1 cellular context compared by ENCODE assay signal in the genomic region with DNA sequence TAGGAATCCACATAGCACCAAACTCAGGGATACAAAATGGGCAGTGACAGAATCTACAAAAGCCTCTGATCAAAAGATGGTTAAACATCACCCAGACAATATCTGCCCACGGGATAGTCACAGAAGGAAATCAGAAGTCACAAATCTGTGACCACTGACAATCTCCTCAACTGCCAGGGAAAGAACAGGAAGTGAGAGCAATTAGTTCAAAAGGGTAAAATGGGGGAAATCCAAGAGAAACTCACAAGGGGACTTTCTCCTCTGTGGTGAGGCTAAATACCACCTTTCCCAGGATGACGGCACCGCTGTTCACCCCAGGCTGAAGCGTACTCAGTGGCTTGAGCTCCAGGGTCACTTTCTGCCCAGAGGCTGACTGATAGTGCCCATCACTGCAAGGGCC.
TF ChIP-seq lines count a peak whose summit lies in the region.

No MANE protein-coding gene starts in this region.

TF ChIP-seq in GM12878, 131 proteins besides CTCF, POLR2A, EP300 and RAD21 (continues in another document):
- TF ChIP-seq, protein P1, sequence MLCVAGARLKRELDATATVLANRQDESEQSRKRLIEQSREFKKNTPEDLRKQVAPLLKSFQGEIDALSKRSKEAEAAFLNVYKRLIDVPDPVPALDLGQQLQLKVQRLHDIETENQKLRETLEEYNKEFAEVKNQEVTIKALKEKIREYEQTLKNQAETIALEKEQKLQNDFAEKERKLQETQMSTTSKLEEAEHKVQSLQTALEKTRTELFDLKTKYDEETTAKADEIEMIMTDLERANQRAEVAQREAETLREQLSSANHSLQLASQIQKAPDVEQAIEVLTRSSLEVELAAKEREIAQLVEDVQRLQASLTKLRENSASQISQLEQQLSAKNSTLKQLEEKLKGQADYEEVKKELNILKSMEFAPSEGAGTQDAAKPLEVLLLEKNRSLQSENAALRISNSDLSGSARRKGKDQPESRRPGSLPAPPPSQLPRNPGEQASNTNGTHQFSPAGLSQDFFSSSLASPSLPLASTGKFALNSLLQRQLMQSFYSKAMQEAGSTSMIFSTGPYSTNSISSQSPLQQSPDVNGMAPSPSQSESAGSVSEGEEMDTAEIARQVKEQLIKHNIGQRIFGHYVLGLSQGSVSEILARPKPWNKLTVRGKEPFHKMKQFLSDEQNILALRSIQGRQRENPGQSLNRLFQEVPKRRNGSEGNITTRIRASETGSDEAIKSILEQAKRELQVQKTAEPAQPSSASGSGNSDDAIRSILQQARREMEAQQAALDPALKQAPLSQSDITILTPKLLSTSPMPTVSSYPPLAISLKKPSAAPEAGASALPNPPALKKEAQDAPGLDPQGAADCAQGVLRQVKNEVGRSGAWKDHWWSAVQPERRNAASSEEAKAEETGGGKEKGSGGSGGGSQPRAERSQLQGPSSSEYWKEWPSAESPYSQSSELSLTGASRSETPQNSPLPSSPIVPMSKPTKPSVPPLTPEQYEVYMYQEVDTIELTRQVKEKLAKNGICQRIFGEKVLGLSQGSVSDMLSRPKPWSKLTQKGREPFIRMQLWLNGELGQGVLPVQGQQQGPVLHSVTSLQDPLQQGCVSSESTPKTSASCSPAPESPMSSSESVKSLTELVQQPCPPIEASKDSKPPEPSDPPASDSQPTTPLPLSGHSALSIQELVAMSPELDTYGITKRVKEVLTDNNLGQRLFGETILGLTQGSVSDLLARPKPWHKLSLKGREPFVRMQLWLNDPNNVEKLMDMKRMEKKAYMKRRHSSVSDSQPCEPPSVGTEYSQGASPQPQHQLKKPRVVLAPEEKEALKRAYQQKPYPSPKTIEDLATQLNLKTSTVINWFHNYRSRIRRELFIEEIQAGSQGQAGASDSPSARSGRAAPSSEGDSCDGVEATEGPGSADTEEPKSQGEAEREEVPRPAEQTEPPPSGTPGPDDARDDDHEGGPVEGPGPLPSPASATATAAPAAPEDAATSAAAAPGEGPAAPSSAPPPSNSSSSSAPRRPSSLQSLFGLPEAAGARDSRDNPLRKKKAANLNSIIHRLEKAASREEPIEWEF (IDR thresholded peaks at IDR 0.05; ENCODE audit: insufficient replicate concordance, low read depth, low read length) = peak; percentile 34
- TF ChIP-seq, protein P2, sequence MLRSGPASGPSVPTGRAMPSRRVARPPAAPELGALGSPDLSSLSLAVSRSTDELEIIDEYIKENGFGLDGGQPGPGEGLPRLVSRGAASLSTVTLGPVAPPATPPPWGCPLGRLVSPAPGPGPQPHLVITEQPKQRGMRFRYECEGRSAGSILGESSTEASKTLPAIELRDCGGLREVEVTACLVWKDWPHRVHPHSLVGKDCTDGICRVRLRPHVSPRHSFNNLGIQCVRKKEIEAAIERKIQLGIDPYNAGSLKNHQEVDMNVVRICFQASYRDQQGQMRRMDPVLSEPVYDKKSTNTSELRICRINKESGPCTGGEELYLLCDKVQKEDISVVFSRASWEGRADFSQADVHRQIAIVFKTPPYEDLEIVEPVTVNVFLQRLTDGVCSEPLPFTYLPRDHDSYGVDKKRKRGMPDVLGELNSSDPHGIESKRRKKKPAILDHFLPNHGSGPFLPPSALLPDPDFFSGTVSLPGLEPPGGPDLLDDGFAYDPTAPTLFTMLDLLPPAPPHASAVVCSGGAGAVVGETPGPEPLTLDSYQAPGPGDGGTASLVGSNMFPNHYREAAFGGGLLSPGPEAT (IDR thresholded peaks at IDR 0.05; ENCODE audit: low read depth) = peak; percentile 95
- TF ChIP-seq YY1 (IDR thresholded peaks at IDR 0.05; ENCODE audit: low read depth, low read length) = no peak
- peak; percentile 83 for TF ChIP-seq NFIC (IDR thresholded peaks at IDR 0.05; ENCODE audit: low read depth, low read length)
- TF ChIP-seq CREB1 (IDR thresholded peaks at IDR 0.05; ENCODE audit: low read depth) = peak; percentile 43; the same call in 1 of the 2 replicates
- TF ChIP-seq, protein P3, sequence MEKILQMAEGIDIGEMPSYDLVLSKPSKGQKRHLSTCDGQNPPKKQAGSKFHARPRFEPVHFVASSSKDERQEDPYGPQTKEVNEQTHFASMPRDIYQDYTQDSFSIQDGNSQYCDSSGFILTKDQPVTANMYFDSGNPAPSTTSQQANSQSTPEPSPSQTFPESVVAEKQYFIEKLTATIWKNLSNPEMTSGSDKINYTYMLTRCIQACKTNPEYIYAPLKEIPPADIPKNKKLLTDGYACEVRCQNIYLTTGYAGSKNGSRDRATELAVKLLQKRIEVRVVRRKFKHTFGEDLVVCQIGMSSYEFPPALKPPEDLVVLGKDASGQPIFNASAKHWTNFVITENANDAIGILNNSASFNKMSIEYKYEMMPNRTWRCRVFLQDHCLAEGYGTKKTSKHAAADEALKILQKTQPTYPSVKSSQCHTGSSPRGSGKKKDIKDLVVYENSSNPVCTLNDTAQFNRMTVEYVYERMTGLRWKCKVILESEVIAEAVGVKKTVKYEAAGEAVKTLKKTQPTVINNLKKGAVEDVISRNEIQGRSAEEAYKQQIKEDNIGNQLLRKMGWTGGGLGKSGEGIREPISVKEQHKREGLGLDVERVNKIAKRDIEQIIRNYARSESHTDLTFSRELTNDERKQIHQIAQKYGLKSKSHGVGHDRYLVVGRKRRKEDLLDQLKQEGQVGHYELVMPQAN (conservative IDR thresholded peaks at IDR 0.05) = no peak
- TF ChIP-seq BCL11A (IDR thresholded peaks at IDR 0.05; ENCODE audit: low read depth, low read length) = peak; percentile 93
- TF ChIP-seq SP1 (IDR thresholded peaks at IDR 0.05; ENCODE audit: low read depth, low read length) = peak; percentile 17
- TF ChIP-seq TAF1 (IDR thresholded peaks at IDR 0.05; ENCODE audit: borderline replicate concordance, low read depth, low read length) = no peak
- TF ChIP-seq ZBED1 (IDR thresholded peaks at IDR 0.05; ENCODE audit: borderline replicate concordance) = peak; percentile 59; the same call in 1 of the 2 replicates
- TF ChIP-seq ATF7 (IDR thresholded peaks at IDR 0.05; ENCODE audit: low read depth) = peak; percentile 88
- no peak for TF ChIP-seq SUZ12 (IDR thresholded peaks at IDR 0.05; ENCODE audit: unreplicated experiment)
- peak; percentile 93 for TF ChIP-seq DPF2 (IDR thresholded peaks at IDR 0.05)
- TF ChIP-seq, protein P4, sequence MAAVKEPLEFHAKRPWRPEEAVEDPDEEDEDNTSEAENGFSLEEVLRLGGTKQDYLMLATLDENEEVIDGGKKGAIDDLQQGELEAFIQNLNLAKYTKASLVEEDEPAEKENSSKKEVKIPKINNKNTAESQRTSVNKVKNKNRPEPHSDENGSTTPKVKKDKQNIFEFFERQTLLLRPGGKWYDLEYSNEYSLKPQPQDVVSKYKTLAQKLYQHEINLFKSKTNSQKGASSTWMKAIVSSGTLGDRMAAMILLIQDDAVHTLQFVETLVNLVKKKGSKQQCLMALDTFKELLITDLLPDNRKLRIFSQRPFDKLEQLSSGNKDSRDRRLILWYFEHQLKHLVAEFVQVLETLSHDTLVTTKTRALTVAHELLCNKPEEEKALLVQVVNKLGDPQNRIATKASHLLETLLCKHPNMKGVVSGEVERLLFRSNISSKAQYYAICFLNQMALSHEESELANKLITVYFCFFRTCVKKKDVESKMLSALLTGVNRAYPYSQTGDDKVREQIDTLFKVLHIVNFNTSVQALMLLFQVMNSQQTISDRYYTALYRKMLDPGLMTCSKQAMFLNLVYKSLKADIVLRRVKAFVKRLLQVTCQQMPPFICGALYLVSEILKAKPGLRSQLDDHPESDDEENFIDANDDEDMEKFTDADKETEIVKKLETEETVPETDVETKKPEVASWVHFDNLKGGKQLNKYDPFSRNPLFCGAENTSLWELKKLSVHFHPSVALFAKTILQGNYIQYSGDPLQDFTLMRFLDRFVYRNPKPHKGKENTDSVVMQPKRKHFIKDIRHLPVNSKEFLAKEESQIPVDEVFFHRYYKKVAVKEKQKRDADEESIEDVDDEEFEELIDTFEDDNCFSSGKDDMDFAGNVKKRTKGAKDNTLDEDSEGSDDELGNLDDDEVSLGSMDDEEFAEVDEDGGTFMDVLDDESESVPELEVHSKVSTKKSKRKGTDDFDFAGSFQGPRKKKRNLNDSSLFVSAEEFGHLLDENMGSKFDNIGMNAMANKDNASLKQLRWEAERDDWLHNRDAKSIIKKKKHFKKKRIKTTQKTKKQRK (IDR thresholded peaks at IDR 0.05; ENCODE audit: low read depth, low read length) = no peak
- no peak for TF ChIP-seq NR2C1 (IDR thresholded peaks at IDR 0.05)
- peak; percentile 70 for TF ChIP-seq CBFB (IDR thresholded peaks at IDR 0.05; ENCODE audit: low read depth)
- TF ChIP-seq MEF2A (IDR thresholded peaks at IDR 0.05; ENCODE audit: insufficient read depth, low read depth, low read length) = 0 out of 2 replicates have a peak, but pooled peaks have one; percentile 21
- TF ChIP-seq ETV6 (conservative IDR thresholded peaks at IDR 0.05 in 1 of 2, IDR thresholded peaks at IDR 0.05 in 1 of 2; ENCODE audit: borderline replicate concordance in 1 of 2, low read depth in 1 of 2) = peak in 1 of 2 experiments; percentile 76; a peak in 1 of 4 replicates
- TF ChIP-seq, protein P5, sequence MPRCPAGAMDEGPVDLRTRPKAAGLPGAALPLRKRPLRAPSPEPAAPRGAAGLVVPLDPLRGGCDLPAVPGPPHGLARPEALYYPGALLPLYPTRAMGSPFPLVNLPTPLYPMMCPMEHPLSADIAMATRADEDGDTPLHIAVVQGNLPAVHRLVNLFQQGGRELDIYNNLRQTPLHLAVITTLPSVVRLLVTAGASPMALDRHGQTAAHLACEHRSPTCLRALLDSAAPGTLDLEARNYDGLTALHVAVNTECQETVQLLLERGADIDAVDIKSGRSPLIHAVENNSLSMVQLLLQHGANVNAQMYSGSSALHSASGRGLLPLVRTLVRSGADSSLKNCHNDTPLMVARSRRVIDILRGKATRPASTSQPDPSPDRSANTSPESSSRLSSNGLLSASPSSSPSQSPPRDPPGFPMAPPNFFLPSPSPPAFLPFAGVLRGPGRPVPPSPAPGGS (IDR thresholded peaks at IDR 0.05; ENCODE audit: borderline replicate concordance, insufficient read depth, low read depth, low read length, poor library complexity, severe bottlenecking) = peak; percentile 75
- TF ChIP-seq IRF4 (IDR thresholded peaks at IDR 0.05; ENCODE audit: low read depth, low read length) = peak; percentile 77
- TF ChIP-seq, protein P6, sequence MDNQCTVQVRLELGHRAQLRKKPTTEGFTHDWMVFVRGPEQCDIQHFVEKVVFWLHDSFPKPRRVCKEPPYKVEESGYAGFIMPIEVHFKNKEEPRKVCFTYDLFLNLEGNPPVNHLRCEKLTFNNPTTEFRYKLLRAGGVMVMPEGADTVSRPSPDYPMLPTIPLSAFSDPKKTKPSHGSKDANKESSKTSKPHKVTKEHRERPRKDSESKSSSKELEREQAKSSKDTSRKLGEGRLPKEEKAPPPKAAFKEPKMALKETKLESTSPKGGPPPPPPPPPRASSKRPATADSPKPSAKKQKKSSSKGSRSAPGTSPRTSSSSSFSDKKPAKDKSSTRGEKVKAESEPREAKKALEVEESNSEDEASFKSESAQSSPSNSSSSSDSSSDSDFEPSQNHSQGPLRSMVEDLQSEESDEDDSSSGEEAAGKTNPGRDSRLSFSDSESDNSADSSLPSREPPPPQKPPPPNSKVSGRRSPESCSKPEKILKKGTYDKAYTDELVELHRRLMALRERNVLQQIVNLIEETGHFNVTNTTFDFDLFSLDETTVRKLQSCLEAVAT (IDR thresholded peaks at IDR 0.05) = 0 out of 2 replicates have a peak, but pooled peaks have one; percentile 54
- TF ChIP-seq, protein P7, sequence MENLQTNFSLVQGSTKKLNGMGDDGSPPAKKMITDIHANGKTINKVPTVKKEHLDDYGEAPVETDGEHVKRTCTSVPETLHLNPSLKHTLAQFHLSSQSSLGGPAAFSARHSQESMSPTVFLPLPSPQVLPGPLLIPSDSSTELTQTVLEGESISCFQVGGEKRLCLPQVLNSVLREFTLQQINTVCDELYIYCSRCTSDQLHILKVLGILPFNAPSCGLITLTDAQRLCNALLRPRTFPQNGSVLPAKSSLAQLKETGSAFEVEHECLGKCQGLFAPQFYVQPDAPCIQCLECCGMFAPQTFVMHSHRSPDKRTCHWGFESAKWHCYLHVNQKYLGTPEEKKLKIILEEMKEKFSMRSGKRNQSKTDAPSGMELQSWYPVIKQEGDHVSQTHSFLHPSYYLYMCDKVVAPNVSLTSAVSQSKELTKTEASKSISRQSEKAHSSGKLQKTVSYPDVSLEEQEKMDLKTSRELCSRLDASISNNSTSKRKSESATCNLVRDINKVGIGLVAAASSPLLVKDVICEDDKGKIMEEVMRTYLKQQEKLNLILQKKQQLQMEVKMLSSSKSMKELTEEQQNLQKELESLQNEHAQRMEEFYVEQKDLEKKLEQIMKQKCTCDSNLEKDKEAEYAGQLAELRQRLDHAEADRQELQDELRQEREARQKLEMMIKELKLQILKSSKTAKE (IDR thresholded peaks at IDR 0.05; ENCODE audit: low read depth, poor library complexity, severe bottlenecking) = peak; percentile 54
- TF ChIP-seq STAT3 (IDR thresholded peaks at IDR 0.05; ENCODE audit: low read depth, low read length) = 0 out of 2 replicates have a peak, but pooled peaks have one; percentile 19
- TF ChIP-seq RELA (IDR thresholded peaks at IDR 0.05; ENCODE audit: borderline replicate concordance, partially characterized antibody) = peak; percentile 96
- peak; percentile 53 for TF ChIP-seq MEF2B (IDR thresholded peaks at IDR 0.05; ENCODE audit: partially characterized antibody, poor library complexity, severe bottlenecking)
- TF ChIP-seq, protein P8, sequence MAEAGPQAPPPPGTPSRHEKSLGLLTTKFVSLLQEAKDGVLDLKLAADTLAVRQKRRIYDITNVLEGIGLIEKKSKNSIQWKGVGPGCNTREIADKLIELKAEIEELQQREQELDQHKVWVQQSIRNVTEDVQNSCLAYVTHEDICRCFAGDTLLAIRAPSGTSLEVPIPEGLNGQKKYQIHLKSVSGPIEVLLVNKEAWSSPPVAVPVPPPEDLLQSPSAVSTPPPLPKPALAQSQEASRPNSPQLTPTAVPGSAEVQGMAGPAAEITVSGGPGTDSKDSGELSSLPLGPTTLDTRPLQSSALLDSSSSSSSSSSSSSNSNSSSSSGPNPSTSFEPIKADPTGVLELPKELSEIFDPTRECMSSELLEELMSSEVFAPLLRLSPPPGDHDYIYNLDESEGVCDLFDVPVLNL (IDR thresholded peaks at IDR 0.05; ENCODE audit: low read depth, low read length) = no peak
- peak; percentile 27; the same call in 1 of the 2 replicates for TF ChIP-seq BMI1 (IDR thresholded peaks at IDR 0.05; ENCODE audit: borderline replicate concordance)
- no peak for TF ChIP-seq SRF (IDR thresholded peaks at IDR 0.05; ENCODE audit: low read depth in 2 of 2, low read length in 2 of 2)
- TF ChIP-seq TCF3 (IDR thresholded peaks at IDR 0.05; ENCODE audit: borderline replicate concordance, insufficient read depth, low read depth, low read length) = 0 out of 2 replicates have a peak, but pooled peaks have one; percentile 33
- no peak for TF ChIP-seq YBX1 (IDR thresholded peaks at IDR 0.05)
- peak; percentile 93 to 95 for TF ChIP-seq IKZF2 (IDR thresholded peaks at IDR 0.05)
- peak; percentile 60 for TF ChIP-seq CREM (IDR thresholded peaks at IDR 0.05; ENCODE audit: low read depth)
- no peak for TF ChIP-seq MXI1 (IDR thresholded peaks at IDR 0.05; ENCODE audit: low read depth, low read length)
- TF ChIP-seq PAX5 (IDR thresholded peaks at IDR 0.05; ENCODE audit: borderline replicate concordance, low read depth, low read length) = peak; percentile 86; the same call in 1 of the 2 replicates
